Comparison of ENCODE assay signal across 8 cellular contexts in genomic region chr13:77028202-77028601, GRCh38. TPM values are rescaled to one million over a fixed set of nuclear protein-coding genes. Genes with fewer than 3 reads are reported as not detected.
DNase-seq lines count a peak whose midpoint lies in the region; ATAC-seq and TF ChIP-seq lines count a peak whose summit lies in the region.

No MANE protein-coding gene starts in this region.

- H3K4me1 ChIP-seq in iPS-18a (ENCODE audit: control insufficient read depth, low read depth, low read length) (peaks cover 14% of the 10 kb centered on the region), tibial artery (peaks cover 0 to 31% (median 15%) of the 10 kb centered on the region in 4 donors)

- CTCF ChIA-PET in activated CD4-positive, alpha-beta memory T cell treated with anti-CD3 and anti-CD28 coated beads, Interleukin-2, amount 10 ng/mL, durations not matched to agents 7 days and 5 days (lab: Charles Lee) = interaction anchor here (1.0 to 4.1 kb wide), 3 partner anchors 12 to 451 kb away, joined by 3 to 28 read pairs (median 3); partner anchors contain the start of gene CLN5

- no peak for TF ChIP-seq CTCF in tibial artery (IDR thresholded peaks at IDR 0.05)

- H3K4me3 Mint-ChIP-seq in activated T-cell treated with anti-CD3 and anti-CD28 coated beads, Interleukin-2, amount 50 U/mL, for 24 hours = peak overlapping the region; percentile 90
- peak overlapping the region; percentile 92 for H3K4me3 Mint-ChIP-seq in activated CD4-positive, alpha-beta memory T cell treated with anti-CD3 and anti-CD28 coated beads, Interleukin-2, amount 10 ng/mL, durations not matched to agents 7 days and 5 days

- H3K9me3 ChIP-seq in iPS-18a (ENCODE audit: control insufficient read depth, low read depth, low read length) = no peaks in the 10 kb centered on the region
- H3K9me3 ChIP-seq in tibial artery = no peaks in the 10 kb centered on the region

- no peaks in the 10 kb centered on the region for H3K9me3 Mint-ChIP-seq in activated T-cell treated with anti-CD3 and anti-CD28 coated beads, Interleukin-2, amount 50 U/mL, for 24 hours
- no peaks in the 10 kb centered on the region for H3K9me3 Mint-ChIP-seq in activated CD4-positive, alpha-beta memory T cell treated with anti-CD3 and anti-CD28 coated beads, Interleukin-2, amount 10 ng/mL, durations not matched to agents 7 days and 5 days

- peaks cover 26% of the 10 kb centered on the region for H3K36me3 Mint-ChIP-seq in activated T-cell treated with anti-CD3 and anti-CD28 coated beads, Interleukin-2, amount 50 U/mL, for 24 hours (ENCODE audit: low read depth)
- peaks cover 18% of the 10 kb centered on the region for H3K36me3 Mint-ChIP-seq in activated CD4-positive, alpha-beta memory T cell treated with anti-CD3 and anti-CD28 coated beads, Interleukin-2, amount 10 ng/mL, durations not matched to agents 7 days and 5 days (ENCODE audit: low read depth)

- peaks cover 44% of the 10 kb centered on the region for H3K4me1 Mint-ChIP-seq in activated T-cell treated with anti-CD3 and anti-CD28 coated beads, Interleukin-2, amount 50 U/mL, for 24 hours (ENCODE audit: low read depth)
- peaks cover 36% of the 10 kb centered on the region for H3K4me1 Mint-ChIP-seq in activated CD4-positive, alpha-beta memory T cell treated with anti-CD3 and anti-CD28 coated beads, Interleukin-2, amount 10 ng/mL, durations not matched to agents 7 days and 5 days

- POLR2A ChIA-PET in activated CD4-positive, alpha-beta memory T cell treated with anti-CD3 and anti-CD28 coated beads, Interleukin-2, amount 10 ng/mL, durations not matched to agents 7 days and 5 days (lab: Charles Lee) = interaction anchor here (1.3 to 4.8 kb wide), 8 partner anchors 9 to 300 kb away, joined by 3 to 162 read pairs (median 18); partner anchors contain the start of genes CLN5, KCTD12 and MYCBP2

- H3K27ac ChIP-seq in iPS-18a (ENCODE audit: low read length) (no peak overlapping the region), tibial artery (peak overlapping the region; percentile 97 to 100)

- DNase-seq in activated T-cell treated with anti-CD3 and anti-CD28 coated beads, Interleukin-2, amount 50 U/mL, for 24 hours = no peak
- DNase-seq in activated T-cell treated with anti-CD3 and anti-CD28 coated beads, Interleukin-2, amount 50 U/mL, for 1 hour = no peak
- DNase-seq in activated CD4-positive, alpha-beta memory T cell treated with anti-CD3 and anti-CD28 coated beads, Interleukin-2, amount 10 ng/mL, durations not matched to agents 7 days and 5 days = no peak
- DNase-seq in tibial artery = peak in 1 of 2 donors; percentile 35
- no peak for DNase-seq in NOMO-1 treated with dmso at 0.1 percent for 144 hours (lab: John Stamatoyannopoulos, UW; ENCODE audit: unreplicated experiment)
- DNase-seq in D341Med (ENCODE audit: low spot score) = no peak

- ATAC-seq in HG03460 (IDR thresholded peaks at IDR 0.05; ENCODE audit: unreplicated experiment) = no peak

- peak overlapping the region; percentile 86 for H3K4me3 ChIP-seq in iPS-18a (ENCODE audit: low read length)
- H3K4me3 ChIP-seq in tibial artery = peak overlapping the region; percentile 94 to 100

- no peaks in the 10 kb centered on the region for H3K27me3 Mint-ChIP-seq in activated T-cell treated with anti-CD3 and anti-CD28 coated beads, Interleukin-2, amount 50 U/mL, for 24 hours
- H3K27me3 Mint-ChIP-seq in activated CD4-positive, alpha-beta memory T cell treated with anti-CD3 and anti-CD28 coated beads, Interleukin-2, amount 10 ng/mL, durations not matched to agents 7 days and 5 days = peaks cover 2% of the 10 kb centered on the region

- H3K27me3 ChIP-seq in iPS-18a (ENCODE audit: control insufficient read depth, insufficient read depth, low read length) (peaks cover 9% of the 10 kb centered on the region), tibial artery (no peaks in the 10 kb centered on the region)

- H3K27ac Mint-ChIP-seq in activated T-cell treated with anti-CD3 and anti-CD28 coated beads, Interleukin-2, amount 50 U/mL, for 24 hours = no peak overlapping the region
- peak overlapping the region; percentile 98 for H3K27ac Mint-ChIP-seq in activated CD4-positive, alpha-beta memory T cell treated with anti-CD3 and anti-CD28 coated beads, Interleukin-2, amount 10 ng/mL, durations not matched to agents 7 days and 5 days

- intact Hi-C loops in tibial artery (cut with DNase I; ENCODE audit: low total_unique reads) = no loop called here

- H3K9ac ChIP-seq in iPS-18a (ENCODE audit: low read length) = no peak overlapping the region

- no peaks in the 10 kb centered on the region for H3K36me3 ChIP-seq in iPS-18a (ENCODE audit: control insufficient read depth, low read depth, low read length)
- H3K36me3 ChIP-seq in tibial artery = no peaks in the 10 kb centered on the region

RNA-seq across cellular contexts. Expression of gene FBXL3, which starts 1.2 kb away (rescaled TPM):
- 10 to 100 TPM; 38.6 to 43.3 TPM for total RNA-seq in activated CD4-positive, alpha-beta memory T cell treated with anti-CD3 and anti-CD28 coated beads, Interleukin-2, amount 10 ng/mL, durations not matched to agents 7 days and 5 days

RNA-seq across cellular contexts. Expression of gene CLN5, which starts 36.3 kb away (rescaled TPM):
- total RNA-seq in activated CD4-positive, alpha-beta memory T cell treated with anti-CD3 and anti-CD28 coated beads, Interleukin-2, amount 10 ng/mL, durations not matched to agents 7 days and 5 days = 10 to 100 TPM; 13.0 to 15.6 TPM
